9 cellular contexts compared by ENCODE assay signal in genomic region chr21:43712268-43712942, GRCh38. TPM values are rescaled to one million over a fixed set of nuclear protein-coding genes. Genes with fewer than 3 reads are reported as not detected.
DNase-seq lines count a peak whose midpoint lies in the region; ATAC-seq lines count a peak whose summit lies in the region.
"Had no signal": no experiment of that assay in that cellular context is flagged by ENCODE, and none has a peak within 500 bp of the region (broad histone marks: within the 10 kb centered on the region; RNA-seq: fewer than 3 reads in every experiment).

No MANE protein-coding gene starts in this region.

- POLR2A ChIA-PET in activated CD8-positive, alpha-beta T cell treated with anti-CD3 and anti-CD28 coated beads, Interleukin-2, amount 10 ng/mL, durations not matched to agents 7 days and 5 days (lab: Charles Lee), result interaction anchor here (0.6 kb wide), 2 partner anchors 101 to 515 kb away, joined by 4 to 5 read pairs; no protein-coding TSS in a partner anchor

- H3K27me3 Mint-ChIP-seq in activated CD8-positive, alpha-beta T cell treated with anti-CD3 and anti-CD28 coated beads, Interleukin-2, amount 10 ng/mL, durations not matched to agents 7 days and 5 days (ENCODE audit: low read depth), result peaks cover 36% of the 10 kb centered on the region

- H3K9ac ChIP-seq in rectal smooth muscle tissue (ENCODE audit: low read length), result no peak overlapping the region

- peaks cover 4% of the 10 kb centered on the region for H3K4me1 Mint-ChIP-seq in activated CD8-positive, alpha-beta T cell treated with anti-CD3 and anti-CD28 coated beads, Interleukin-2, amount 10 ng/mL, durations not matched to agents 7 days and 5 days (ENCODE audit: low read depth)

- peak; percentile 78 for DNase-seq in EL
- peak; percentile 22 for DNase-seq in NCI-H2196 treated with DMSO at 0.1 percent for 48 hours (lab: John Stamatoyannopoulos, UW; ENCODE audit: unreplicated experiment)
- peak; percentile 60 for DNase-seq in epithelial cell of prostate (ENCODE audit: low read depth, low spot score)
- DNase-seq in NCI-H524 (lab: John Stamatoyannopoulos, UW), result no peak
- DNase-seq in NCI-H82 (lab: John Stamatoyannopoulos, UW), result no peak
- no peak for DNase-seq in activated CD8-positive, alpha-beta T cell treated with anti-CD3 and anti-CD28 coated beads, Interleukin-2, amount 10 ng/mL, durations not matched to agents 7 days and 5 days

- H3K4me3 ChIP-seq in rectal smooth muscle tissue (ENCODE audit: low read length), result peak overlapping the region; percentile 19

- H3K27ac ChIP-seq in epithelial cell of prostate (peak overlapping the region; percentile 99), rectal smooth muscle tissue (ENCODE audit: low read depth, low read length) (no peak overlapping the region)

- no peak overlapping the region for H3K27ac Mint-ChIP-seq in activated CD8-positive, alpha-beta T cell treated with anti-CD3 and anti-CD28 coated beads, Interleukin-2, amount 10 ng/mL, durations not matched to agents 7 days and 5 days

- H3K4me3 Mint-ChIP-seq in activated CD8-positive, alpha-beta T cell treated with anti-CD3 and anti-CD28 coated beads, Interleukin-2, amount 10 ng/mL, durations not matched to agents 7 days and 5 days, result no peak overlapping the region

- H3K36me3 Mint-ChIP-seq in activated CD8-positive, alpha-beta T cell treated with anti-CD3 and anti-CD28 coated beads, Interleukin-2, amount 10 ng/mL, durations not matched to agents 7 days and 5 days (ENCODE audit: low read depth), result no peaks in the 10 kb centered on the region

- ATAC-seq in HG02885 (IDR thresholded peaks at IDR 0.05; ENCODE audit: poor library complexity, unreplicated experiment), result no peak
- no peak for ATAC-seq in activated CD8-positive, alpha-beta T cell treated with anti-CD3 and anti-CD28 coated beads, Interleukin-2, amount 10 ng/mL, durations not matched to agents 7 days and 5 days
- ATAC-seq: activated CD4-positive, CD25-positive, alpha-beta regulatory T cell treated with anti-CD3 and anti-CD28 coated beads, Interleukin-2, amount 50 U/mL, for 24 hours had no signal

- H3K9me3 Mint-ChIP-seq in activated CD8-positive, alpha-beta T cell treated with anti-CD3 and anti-CD28 coated beads, Interleukin-2, amount 10 ng/mL, durations not matched to agents 7 days and 5 days (ENCODE audit: insufficient read depth), result no peaks in the 10 kb centered on the region

- CTCF ChIA-PET in activated CD8-positive, alpha-beta T cell treated with anti-CD3 and anti-CD28 coated beads, Interleukin-2, amount 10 ng/mL, durations not matched to agents 7 days and 5 days (lab: Charles Lee), result no interaction called here

- H3K27me3 ChIP-seq in rectal smooth muscle tissue (ENCODE audit: control insufficient read depth, insufficient read depth, low read length), result no peaks in the 10 kb centered on the region

- no peaks in the 10 kb centered on the region for H3K36me3 ChIP-seq in rectal smooth muscle tissue (ENCODE audit: control insufficient read depth, insufficient read depth, low read length)

- no peaks in the 10 kb centered on the region for H3K4me1 ChIP-seq in rectal smooth muscle tissue (ENCODE audit: control insufficient read depth, insufficient read depth, low read length)

RNA-seq across cellular contexts. Expression of gene PDXK, which starts 6.5 kb away (rescaled TPM):
- 100 to 1,000 TPM in 1 of 2 experiments, 10 to 100 TPM in 1; 94.5 to 100 TPM for total RNA-seq in activated CD8-positive, alpha-beta T cell treated with anti-CD3 and anti-CD28 coated beads, Interleukin-2, amount 10 ng/mL, durations not matched to agents 7 days and 5 days

RNA-seq across cellular contexts. Expression of gene RRP1B, which starts 53.0 kb away (rescaled TPM):
- 10 to 100 TPM; 57.5 to 58.3 TPM for total RNA-seq in activated CD8-positive, alpha-beta T cell treated with anti-CD3 and anti-CD28 coated beads, Interleukin-2, amount 10 ng/mL, durations not matched to agents 7 days and 5 days

RNA-seq across cellular contexts. Expression of gene HSF2BP, which starts 53.1 kb away (rescaled TPM):
- total RNA-seq in activated CD8-positive, alpha-beta T cell treated with anti-CD3 and anti-CD28 coated beads, Interleukin-2, amount 10 ng/mL, durations not matched to agents 7 days and 5 days, result under 1 TPM; 0.18 to 0.24 TPM

Comparison
In these comparisons a context has a peak if more than half of its experiments do, and no peak if none do; other contexts are left out.
1. DNase-seq: peak in EL (single experiment), NCI-H2196 treated with DMSO at 0.1 percent for 48 hours (single experiment) and epithelial cell of prostate (single experiment); none in NCI-H524 (0 of 2), NCI-H82 (single experiment) and activated CD8-positive, alpha-beta T cell treated with anti-CD3 and anti-CD28 coated beads, Interleukin-2, amount 10 ng/mL, durations not matched to agents 7 days and 5 days (single experiment).